32 cellular contexts compared by ENCODE assay signal in genomic region chr6:4909063-4909645, GRCh38.
DNase-seq lines count a peak whose midpoint lies in the region; ATAC-seq and TF ChIP-seq lines count a peak whose summit lies in the region.
"Had no signal": no experiment of that assay in that cellular context is flagged by ENCODE, and none has a peak within 500 bp of the region (broad histone marks: within the 10 kb centered on the region; RNA-seq: fewer than 3 reads in every experiment).

No MANE protein-coding gene starts in this region.

- DNase-seq in CD4-positive, alpha-beta T cell, result no peak
- peak; percentile 25 for DNase-seq in HEK293T (ENCODE audit: extremely low spot score)
- peak; percentile 47 for DNase-seq in amniotic epithelial cell (ENCODE audit: low read depth)
- DNase-seq in NCI-H2196 (lab: John Stamatoyannopoulos, UW; ENCODE audit: unreplicated experiment), result no peak
- no peak for DNase-seq in H4 (ENCODE audit: low spot score)
- no peak for DNase-seq in activated CD4-positive, alpha-beta T cell treated with anti-CD3 and anti-CD28 coated beads, Interleukin-2, amount 50 U/mL, for 48 hours
- DNase-seq: activated CD4-positive, alpha-beta T cell treated with anti-CD3 and anti-CD28 coated beads for 36 hours; activated CD8-positive, alpha-beta memory T cell treated with anti-CD3 and anti-CD28 coated beads for 24 hours; activated effector memory CD4-positive, alpha-beta T cell treated with anti-CD3 and anti-CD28 coated beads, Interleukin-2, amount 50 U/mL, for 16 hours; activated T-cell treated with anti-CD3 and anti-CD28 coated beads for 4 hours; BE2C; effector memory CD8-positive, alpha-beta T cell; glutamatergic neuron; islet precursor cell; left ventricle myocardium superior; mesendoderm; naive B cell; NCI-H1930; nucleus accumbens; Peyer's patch; right lobe of liver; SHP77 treated with DMSO at 0.1 percent for 48 hours; spleen; stimulated activated CD4-positive, alpha-beta T cell treated with anti-CD3 and anti-CD28 coated beads, Interleukin-2, amount 100 ng/mL, for 24 hours; stimulated activated CD8-positive, alpha-beta memory T cell treated with anti-CD3 and anti-CD28 coated beads, Interleukin-4, amount 100 ng/mL, for 48 hours; stimulated activated naive CD8-positive, alpha-beta T cell treated with anti-CD3 and anti-CD28 coated beads, Interleukin-15, amount 100 ng/mL, for 72 hours had no signal

- no peak for TF ChIP-seq CTCF in CD4-positive, alpha-beta T cell (IDR thresholded peaks at IDR 0.05)

- no peaks in the 10 kb centered on the region for H3K9me3 Mint-ChIP-seq in CD4-positive, alpha-beta T cell
- H3K9me3 Mint-ChIP-seq: effector memory CD8-positive, alpha-beta T cell; IgD-negative memory B cell; stimulated activated naive CD8-positive, alpha-beta T cell treated with anti-CD3 and anti-CD28 coated beads, Interleukin-15, amount 100 ng/mL, for 72 hours; T-helper 2 cell treated with Interferon-gamma antibody and Interleukin-4, amounts not matched to agents 5 μg/mL and 100 μg/mL, for 36 hours had no signal

- no peak overlapping the region for H3K27ac ChIP-seq in CD4-positive, alpha-beta T cell (ENCODE audit: low read depth, low read length)
- H3K27ac ChIP-seq in mucosa of rectum (ENCODE audit: low read depth in 2 of 2, low read length in 2 of 2), result peak overlapping the region; percentile 51 to 59
- H3K27ac ChIP-seq: Peyer's patch, prostate gland, right lobe of liver, spleen, vagina had no signal

- no peaks in the 10 kb centered on the region for H3K27me3 ChIP-seq in CD4-positive, alpha-beta T cell (ENCODE audit: control insufficient read depth, insufficient read depth, low read length)
- no peaks in the 10 kb centered on the region for H3K27me3 ChIP-seq in mucosa of rectum (ENCODE audit: control insufficient read depth in 2 of 2, insufficient read depth in 2 of 2, low read length in 2 of 2)
- H3K27me3 ChIP-seq: BE2C, Peyer's patch, right lobe of liver, spleen, vagina had no signal

- H3K4me1 Mint-ChIP-seq in CD4-positive, alpha-beta T cell (ENCODE audit: low read depth), result peaks cover 63% of the 10 kb centered on the region

- H3K4me3 Mint-ChIP-seq in CD4-positive, alpha-beta T cell, result no peak overlapping the region
- H3K4me3 Mint-ChIP-seq: activated CD4-positive, alpha-beta T cell treated with anti-CD3 and anti-CD28 coated beads for 36 hours; effector memory CD8-positive, alpha-beta T cell; stimulated activated naive CD8-positive, alpha-beta T cell treated with anti-CD3 and anti-CD28 coated beads, Interleukin-15, amount 100 ng/mL, for 72 hours; T-helper 2 cell treated with Interferon-gamma antibody and Interleukin-4, amounts not matched to agents 5 μg/mL and 100 μg/mL, for 36 hours had no signal

- peaks cover 42 to 63% of the 10 kb centered on the region in 2 donors for H3K4me1 ChIP-seq in mucosa of rectum (ENCODE audit: control insufficient read depth in 2 of 2, insufficient read depth in 2 of 2, low read length in 2 of 2)

- peaks cover 41% of the 10 kb centered on the region for H3K36me3 Mint-ChIP-seq in CD4-positive, alpha-beta T cell (ENCODE audit: low read depth)

- peaks cover 2% of the 10 kb centered on the region in 2 donors for H3K36me3 ChIP-seq in mucosa of rectum (ENCODE audit: control insufficient read depth in 2 of 2, insufficient read depth in 2 of 2, low read length in 2 of 2)
- H3K36me3 ChIP-seq: Peyer's patch, prostate gland, right lobe of liver, vagina had no signal

- no peaks in the 10 kb centered on the region for H3K9me3 ChIP-seq in CD4-positive, alpha-beta T cell (ENCODE audit: control insufficient read depth, low read length)
- H3K9me3 ChIP-seq in mucosa of rectum (ENCODE audit: control insufficient read depth in 2 of 2, low read length in 2 of 2), result no peaks in the 10 kb centered on the region
- H3K9me3 ChIP-seq: BE2C, Peyer's patch, prostate gland, right lobe of liver, spleen, vagina had no signal

- intact Hi-C loops in CD4-positive, alpha-beta T cell (cut with DNase I, micrococcal nuclease), result no loop called here

- POLR2A ChIA-PET in CD4-positive, alpha-beta T cell (lab: Charles Lee), result no interaction called here
- POLR2A ChIA-PET in HEK293T (lab: Yijun Ruan, JAX), result no interaction called here

- CTCF ChIA-PET in CD4-positive, alpha-beta T cell (lab: Charles Lee), result no interaction called here
- CTCF ChIA-PET in HEK293T (lab: Yijun Ruan, JAX), result no interaction called here

- peak overlapping the region; percentile 21 for H3K27ac Mint-ChIP-seq in CD4-positive, alpha-beta T cell
- H3K27ac Mint-ChIP-seq: T-helper 2 cell treated with Interferon-gamma antibody and Interleukin-4, amounts not matched to agents 5 μg/mL and 100 μg/mL, for 36 hours had no signal

- no peaks in the 10 kb centered on the region for H3K27me3 Mint-ChIP-seq in CD4-positive, alpha-beta T cell
- H3K27me3 Mint-ChIP-seq: activated CD4-positive, alpha-beta T cell treated with anti-CD3 and anti-CD28 coated beads for 36 hours; effector memory CD8-positive, alpha-beta T cell; IgD-negative memory B cell; naive B cell; stimulated activated naive CD8-positive, alpha-beta T cell treated with anti-CD3 and anti-CD28 coated beads, Interleukin-15, amount 100 ng/mL, for 72 hours had no signal

- H3K9ac ChIP-seq in mucosa of rectum (ENCODE audit: low read depth in 1 of 2, low read length in 2 of 2), result no peak overlapping the region

- H3K4me3 ChIP-seq in mucosa of rectum (ENCODE audit: low read length in 2 of 2), result no peak overlapping the region
- H3K4me3 ChIP-seq: Peyer's patch, prostate gland, right lobe of liver, spleen, vagina had no signal

- ATAC-seq in CD4-positive, alpha-beta T cell (ENCODE audit: poor library complexity), result no peak
- ATAC-seq in HG03521 (IDR thresholded peaks at IDR 0.05; ENCODE audit: unreplicated experiment), result no peak
- ATAC-seq: activated CD4-positive, alpha-beta T cell treated with anti-CD3 and anti-CD28 coated beads for 36 hours; effector memory CD8-positive, alpha-beta T cell; left ventricle myocardium superior; stimulated activated naive CD8-positive, alpha-beta T cell treated with anti-CD3 and anti-CD28 coated beads, Interleukin-15, amount 100 ng/mL, for 72 hours had no signal

TF ChIP-seq in HEK293T, 16 proteins besides CTCF, POLR2A, EP300 and RAD21:
- TF ChIP-seq SUZ12 (IDR thresholded peaks at IDR 0.05) (no peak), SP1 (IDR thresholded peaks at IDR 0.05) (no peak), ARNT (IDR thresholded peaks at IDR 0.05) (no peak), CTBP1 (IDR thresholded peaks at IDR 0.05; ENCODE audit: borderline replicate concordance) (no peak), NFRKB (IDR thresholded peaks at IDR 0.05) (no peak), PKNOX1 (IDR thresholded peaks at IDR 0.05) (no peak; the same call in 1 of the 2 replicates), BHLHE40 (IDR thresholded peaks at IDR 0.05; ENCODE audit: borderline replicate concordance) (no peak)

Comparison
In these comparisons a context has a peak if more than half of its experiments do, and no peak if none do; other contexts are left out.
1. DNase-seq: peak in HEK293T (single experiment) and amniotic epithelial cell (single experiment); none in CD4-positive, alpha-beta T cell (0 of 10), NCI-H2196 (single experiment), H4 (single experiment) and activated CD4-positive, alpha-beta T cell treated with anti-CD3 and anti-CD28 coated beads, Interleukin-2, amount 50 U/mL, for 48 hours (0 of 2).